1 cellular context compared by ENCODE assay signal in the genomic region with DNA sequence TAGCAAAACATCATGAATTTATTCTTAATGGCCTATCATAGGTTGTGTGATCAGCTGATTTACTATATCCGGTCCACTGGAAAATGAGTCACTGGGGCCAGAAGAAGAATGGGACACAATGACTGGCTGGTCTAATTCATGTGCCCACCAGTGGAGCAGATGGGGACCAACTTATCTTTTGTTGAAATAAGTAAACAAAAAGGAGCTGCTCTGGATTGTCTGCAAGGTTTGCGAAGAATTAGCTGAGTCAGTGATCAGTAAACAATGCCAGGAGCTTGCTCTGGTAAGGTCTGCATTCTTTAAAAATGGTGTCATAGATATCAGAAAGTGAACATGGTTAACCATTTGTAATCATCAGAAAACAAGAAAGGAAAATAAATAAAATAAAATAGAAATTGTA.
TF ChIP-seq lines count a peak whose summit lies in the region.

No MANE protein-coding gene starts in this region.

TF ChIP-seq in HepG2, 621 proteins besides CTCF, POLR2A, EP300 and RAD21 (continued from another document and continues in another):
- TF ChIP-seq ZNF646 (CRISPR knock-in tag; IDR thresholded peaks at IDR 0.05) (no peak), ZC3H4 (CRISPR knock-in tag; IDR thresholded peaks at IDR 0.05; ENCODE audit: borderline replicate concordance) (no peak), ZNF282 (IDR thresholded peaks at IDR 0.05; ENCODE audit: partially characterized antibody) (no peak), RFX3 (CRISPR knock-in tag; IDR thresholded peaks at IDR 0.05) (no peak), CENPBD1 (CRISPR knock-in tag; IDR thresholded peaks at IDR 0.05; ENCODE audit: borderline replicate concordance, low read depth) (no peak), MAFF (IDR thresholded peaks at IDR 0.05; ENCODE audit: low read depth, low read length) (peak; percentile 94), ZNF644 (CRISPR knock-in tag; IDR thresholded peaks at IDR 0.05; ENCODE audit: low read depth) (0 out of 2 replicates have a peak, but pooled peaks have one; percentile 21), SMAD9 (CRISPR knock-in tag; IDR thresholded peaks at IDR 0.05) (no peak), GTF2F1 (IDR thresholded peaks at IDR 0.05; ENCODE audit: low read length) (no peak), TEAD3 (CRISPR knock-in tag; optimal IDR thresholded peaks at IDR 0.05; ENCODE audit: borderline replicate concordance) (peak; percentile 24), LCORL (IDR thresholded peaks at IDR 0.05) (no peak), LCORL (CRISPR knock-in tag; IDR thresholded peaks at IDR 0.05) (no peak), PRDM4 (CRISPR knock-in tag; IDR thresholded peaks at IDR 0.05; ENCODE audit: borderline replicate concordance) (no peak), ZMYM4 (CRISPR knock-in tag; IDR thresholded peaks at IDR 0.05) (no peak), ZMYM2 (CRISPR knock-in tag; IDR thresholded peaks at IDR 0.05) (no peak), TFDP1 (CRISPR knock-in tag; IDR thresholded peaks at IDR 0.05; ENCODE audit: borderline replicate concordance) (no peak), SIX4 (CRISPR knock-in tag; IDR thresholded peaks at IDR 0.05) (no peak), ZBTB3 (CRISPR knock-in tag; IDR thresholded peaks at IDR 0.05; ENCODE audit: borderline replicate concordance, low read depth) (no peak), TARDBP (CRISPR knock-in tag; IDR thresholded peaks at IDR 0.05) (no peak), HNRNPUL1 (IDR thresholded peaks at IDR 0.05; ENCODE audit: low read depth, low read length) (no peak), FOXP1 (IDR thresholded peaks at IDR 0.05) (no peak), FOXP1 (CRISPR knock-in tag; IDR thresholded peaks at IDR 0.05) (no peak), SMAD3 (CRISPR knock-in tag; IDR thresholded peaks at IDR 0.05) (no peak), ZNF101 (CRISPR knock-in tag; IDR thresholded peaks at IDR 0.05; ENCODE audit: borderline replicate concordance, low read depth) (no peak), EED (CRISPR knock-in tag; IDR thresholded peaks at IDR 0.05) (no peak), SRY (CRISPR knock-in tag; IDR thresholded peaks at IDR 0.05) (no peak), FOSL1 (CRISPR knock-in tag; IDR thresholded peaks at IDR 0.05; ENCODE audit: borderline replicate concordance) (peak; percentile 14; the same call in 1 of the 2 replicates), ADNP (CRISPR knock-in tag; IDR thresholded peaks at IDR 0.05) (no peak), ZNF33A (CRISPR knock-in tag; IDR thresholded peaks at IDR 0.05; ENCODE audit: borderline replicate concordance) (no peak), ZNF775 (CRISPR knock-in tag; IDR thresholded peaks at IDR 0.05; ENCODE audit: borderline replicate concordance) (no peak), SIX1 (CRISPR knock-in tag; IDR thresholded peaks at IDR 0.05; ENCODE audit: borderline replicate concordance) (no peak), SYNCRIP (IDR thresholded peaks at IDR 0.05; ENCODE audit: insufficient read depth, low read depth, low read length) (no peak), ZNF569 (CRISPR knock-in tag; IDR thresholded peaks at IDR 0.05; ENCODE audit: borderline replicate concordance) (no peak), HOXA7 (CRISPR knock-in tag; IDR thresholded peaks at IDR 0.05) (no peak), ARNT (IDR thresholded peaks at IDR 0.05) (no peak), HOXA5 (CRISPR knock-in tag; IDR thresholded peaks at IDR 0.05) (no peak), ELF4 (CRISPR knock-in tag; IDR thresholded peaks at IDR 0.05; ENCODE audit: borderline replicate concordance) (no peak), ONECUT2 (CRISPR knock-in tag; IDR thresholded peaks at IDR 0.05) (no peak), ATF5 (CRISPR knock-in tag; IDR thresholded peaks at IDR 0.05; ENCODE audit: low read depth) (no peak), ZNF557 (CRISPR knock-in tag; IDR thresholded peaks at IDR 0.05) (no peak), AHR (CRISPR knock-in tag; IDR thresholded peaks at IDR 0.05) (no peak), ZNF652 (CRISPR knock-in tag; IDR thresholded peaks at IDR 0.05; ENCODE audit: borderline replicate concordance, low read depth) (peak; percentile 79), KMT2A (CRISPR knock-in tag; IDR thresholded peaks at IDR 0.05) (no peak), ZNF615 (CRISPR knock-in tag; IDR thresholded peaks at IDR 0.05; ENCODE audit: borderline replicate concordance) (no peak)
- TF ChIP-seq, protein P1, sequence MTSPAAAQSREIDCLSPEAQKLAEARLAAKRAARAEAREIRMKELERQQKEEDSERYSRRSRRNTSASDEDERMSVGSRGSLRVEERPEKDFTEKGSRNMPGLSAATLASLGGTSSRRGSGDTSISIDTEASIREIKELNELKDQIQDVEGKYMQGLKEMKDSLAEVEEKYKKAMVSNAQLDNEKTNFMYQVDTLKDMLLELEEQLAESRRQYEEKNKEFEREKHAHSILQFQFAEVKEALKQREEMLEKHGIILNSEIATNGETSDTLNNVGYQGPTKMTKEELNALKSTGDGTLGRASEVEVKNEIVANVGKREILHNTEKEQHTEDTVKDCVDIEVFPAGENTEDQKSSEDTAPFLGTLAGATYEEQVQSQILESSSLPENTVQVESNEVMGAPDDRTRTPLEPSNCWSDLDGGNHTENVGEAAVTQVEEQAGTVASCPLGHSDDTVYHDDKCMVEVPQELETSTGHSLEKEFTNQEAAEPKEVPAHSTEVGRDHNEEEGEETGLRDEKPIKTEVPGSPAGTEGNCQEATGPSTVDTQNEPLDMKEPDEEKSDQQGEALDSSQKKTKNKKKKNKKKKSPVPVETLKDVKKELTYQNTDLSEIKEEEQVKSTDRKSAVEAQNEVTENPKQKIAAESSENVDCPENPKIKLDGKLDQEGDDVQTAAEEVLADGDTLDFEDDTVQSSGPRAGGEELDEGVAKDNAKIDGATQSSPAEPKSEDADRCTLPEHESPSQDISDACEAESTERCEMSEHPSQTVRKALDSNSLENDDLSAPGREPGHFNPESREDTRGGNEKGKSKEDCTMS (CRISPR knock-in tag; conservative IDR thresholded peaks at IDR 0.05) = no peak
- TF ChIP-seq, protein P2, sequence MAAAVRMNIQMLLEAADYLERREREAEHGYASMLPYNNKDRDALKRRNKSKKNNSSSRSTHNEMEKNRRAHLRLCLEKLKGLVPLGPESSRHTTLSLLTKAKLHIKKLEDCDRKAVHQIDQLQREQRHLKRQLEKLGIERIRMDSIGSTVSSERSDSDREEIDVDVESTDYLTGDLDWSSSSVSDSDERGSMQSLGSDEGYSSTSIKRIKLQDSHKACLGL (CRISPR knock-in tag; IDR thresholded peaks at IDR 0.05) = no peak
- TF ChIP-seq, protein P3, sequence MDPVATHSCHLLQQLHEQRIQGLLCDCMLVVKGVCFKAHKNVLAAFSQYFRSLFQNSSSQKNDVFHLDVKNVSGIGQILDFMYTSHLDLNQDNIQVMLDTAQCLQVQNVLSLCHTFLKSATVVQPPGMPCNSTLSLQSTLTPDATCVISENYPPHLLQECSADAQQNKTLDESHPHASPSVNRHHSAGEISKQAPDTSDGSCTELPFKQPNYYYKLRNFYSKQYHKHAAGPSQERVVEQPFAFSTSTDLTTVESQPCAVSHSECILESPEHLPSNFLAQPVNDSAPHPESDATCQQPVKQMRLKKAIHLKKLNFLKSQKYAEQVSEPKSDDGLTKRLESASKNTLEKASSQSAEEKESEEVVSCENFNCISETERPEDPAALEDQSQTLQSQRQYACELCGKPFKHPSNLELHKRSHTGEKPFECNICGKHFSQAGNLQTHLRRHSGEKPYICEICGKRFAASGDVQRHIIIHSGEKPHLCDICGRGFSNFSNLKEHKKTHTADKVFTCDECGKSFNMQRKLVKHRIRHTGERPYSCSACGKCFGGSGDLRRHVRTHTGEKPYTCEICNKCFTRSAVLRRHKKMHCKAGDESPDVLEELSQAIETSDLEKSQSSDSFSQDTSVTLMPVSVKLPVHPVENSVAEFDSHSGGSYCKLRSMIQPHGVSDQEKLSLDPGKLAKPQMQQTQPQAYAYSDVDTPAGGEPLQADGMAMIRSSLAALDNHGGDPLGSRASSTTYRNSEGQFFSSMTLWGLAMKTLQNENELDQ (CRISPR knock-in tag; IDR thresholded peaks at IDR 0.05; ENCODE audit: borderline replicate concordance) = no peak
- TF ChIP-seq, protein P4, sequence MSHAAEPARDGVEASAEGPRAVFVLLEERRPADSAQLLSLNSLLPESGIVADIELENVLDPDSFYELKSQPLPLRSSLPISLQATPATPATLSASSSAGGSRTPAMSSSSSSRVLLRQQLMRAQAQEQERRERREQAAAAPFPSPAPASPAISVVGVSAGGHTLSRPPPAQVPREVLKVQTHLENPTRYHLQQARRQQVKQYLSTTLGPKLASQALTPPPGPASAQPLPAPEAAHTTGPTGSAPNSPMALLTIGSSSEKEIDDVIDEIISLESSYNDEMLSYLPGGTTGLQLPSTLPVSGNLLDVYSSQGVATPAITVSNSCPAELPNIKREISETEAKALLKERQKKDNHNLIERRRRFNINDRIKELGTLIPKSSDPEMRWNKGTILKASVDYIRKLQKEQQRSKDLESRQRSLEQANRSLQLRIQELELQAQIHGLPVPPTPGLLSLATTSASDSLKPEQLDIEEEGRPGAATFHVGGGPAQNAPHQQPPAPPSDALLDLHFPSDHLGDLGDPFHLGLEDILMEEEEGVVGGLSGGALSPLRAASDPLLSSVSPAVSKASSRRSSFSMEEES (CRISPR knock-in tag; IDR thresholded peaks at IDR 0.05) = no peak
- TF ChIP-seq, protein P5, sequence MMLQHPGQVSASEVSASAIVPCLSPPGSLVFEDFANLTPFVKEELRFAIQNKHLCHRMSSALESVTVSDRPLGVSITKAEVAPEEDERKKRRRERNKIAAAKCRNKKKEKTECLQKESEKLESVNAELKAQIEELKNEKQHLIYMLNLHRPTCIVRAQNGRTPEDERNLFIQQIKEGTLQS (CRISPR knock-in tag; IDR thresholded peaks at IDR 0.05) = peak; percentile 67; the same call in 1 of the 2 replicates
